Comparison of ENCODE assay signal across 8 cellular contexts in the genomic region with DNA sequence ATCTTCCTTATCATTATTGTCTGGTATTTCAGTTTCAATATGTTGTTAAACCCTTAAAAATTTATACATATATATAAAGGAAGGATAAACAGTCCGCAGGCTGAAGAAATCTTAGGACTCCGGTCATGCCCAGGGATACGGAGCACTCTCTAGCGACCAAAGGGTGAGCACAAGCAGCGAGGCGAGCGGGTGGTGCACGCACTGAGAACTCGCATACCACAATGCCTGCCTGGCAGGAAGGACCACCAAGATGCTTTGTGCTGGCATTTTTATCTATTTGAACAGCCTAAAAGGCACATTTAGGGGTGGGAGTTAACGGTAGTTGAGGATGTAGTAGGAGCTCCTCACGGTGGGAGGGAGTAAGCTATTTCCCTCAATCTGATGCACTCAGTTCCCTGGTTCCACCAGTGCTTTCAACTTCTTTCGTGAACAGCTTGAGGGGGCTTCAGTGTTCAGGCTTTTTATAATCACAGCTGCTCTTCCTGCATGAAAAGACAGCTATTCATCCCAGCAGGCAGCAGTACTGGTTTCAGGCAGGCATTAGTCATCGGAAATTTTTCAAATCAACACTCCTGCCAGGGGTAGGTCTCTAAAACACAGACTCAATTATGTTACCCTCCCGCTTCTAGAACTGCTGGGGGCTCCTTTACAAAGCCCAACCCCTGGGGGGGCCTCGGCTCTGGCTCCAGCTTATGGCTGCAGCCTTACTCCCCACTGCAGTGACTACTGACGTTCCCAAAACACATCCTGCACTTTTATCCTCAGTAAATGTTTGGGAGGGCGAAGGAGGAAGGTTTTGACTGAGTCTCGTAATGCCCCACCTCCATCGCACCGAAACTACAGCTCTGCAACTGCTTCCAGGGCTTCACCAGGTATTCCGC. TPM values are rescaled to one million over a fixed set of nuclear protein-coding genes. Genes with fewer than 3 reads are reported as not detected.
DNase-seq lines count a peak whose midpoint lies in the region; ATAC-seq and TF ChIP-seq lines count a peak whose summit lies in the region.

No MANE protein-coding gene starts in this region.

- H3K27me3 ChIP-seq in stomach = no peaks in the 10 kb centered on the region

- peak overlapping the region; percentile 95 to 99 (median 97) for H3K27ac Mint-ChIP-seq in brain

- intact Hi-C loops in stomach (cut with DNase I; ENCODE audit: low total_unique reads) = no loop called here

- no peaks in the 10 kb centered on the region for H3K9me3 ChIP-seq in stomach

- H3K36me3 ChIP-seq in stomach = peaks cover 6 to 31% (median 24%) of the 10 kb centered on the region in 4 donors

- ATAC-seq in GM18858 (IDR thresholded peaks at IDR 0.05; ENCODE audit: unreplicated experiment) (no peak), HG02870 (IDR thresholded peaks at IDR 0.05; ENCODE audit: unreplicated experiment) (no peak)

- DNase-seq in NCI-H2171 treated with DMSO at 0.1 percent for 48 hours (lab: John Stamatoyannopoulos, UW) (peak; percentile 13), NCI-H2171 (lab: John Stamatoyannopoulos, UW) (no peak), inferior parietal cortex (ENCODE audit: extremely low spot score) (peak; percentile 66), stomach (no peak), HuH-7 (ENCODE audit: low spot score) (no peak)

- peaks cover 0 to 3% (median 2%) of the 10 kb centered on the region in 5 experiments for H3K9me3 Mint-ChIP-seq in brain

- peaks cover 71% of the 10 kb centered on the region for H3K36me3 Mint-ChIP-seq in brain

- H3K4me1 ChIP-seq in stomach = peaks cover 89 to 97% (median 96%) of the 10 kb centered on the region in 4 donors

- H3K27me3 Mint-ChIP-seq in brain = no peaks in the 10 kb centered on the region

- H3K4me3 ChIP-seq in stomach = peak overlapping the region in 2 of 4 donors; percentile 4 to 23

- H3K4me1 Mint-ChIP-seq in brain = peaks cover 83% of the 10 kb centered on the region

- no peak for TF ChIP-seq POLR2A in stomach (IDR thresholded peaks at IDR 0.05)

- TF ChIP-seq EP300 in stomach (IDR thresholded peaks at IDR 0.05) = no peak

- H3K4me3 Mint-ChIP-seq in brain = peak overlapping the region; percentile 70 to 87 (median 80)

- 43 to 58% (median 52%) methylated on average over 21 of the region's 21 CpGs for WGBS in stomach, 5 donors

- peak overlapping the region; percentile 80 to 97 (median 94) for H3K27ac ChIP-seq in stomach

- TF ChIP-seq CTCF in brain (conservative IDR thresholded peaks at IDR 0.05) = no peak
- no peak for TF ChIP-seq CTCF in stomach (IDR thresholded peaks at IDR 0.05)

RNA-seq across cellular contexts. Expression of gene POLDIP3, which starts 6.0 kb away (rescaled TPM):
- 114 TPM for polyA plus RNA-seq in brain (ENCODE audit: insufficient read depth, low read depth, low replicate concordance)
- total RNA-seq in stomach = 10 to 100 TPM; 21.6 to 60.8 (median 39.1) TPM
- 10 to 100 TPM; 30.2 to 36.4 (median 33.3) TPM for polyA plus RNA-seq in stomach

RNA-seq across cellular contexts. Expression of gene ATP5MGL, which starts 31.7 kb away (rescaled TPM):
- polyA plus RNA-seq in brain (ENCODE audit: insufficient read depth, low read depth, low replicate concordance) = not detected
- total RNA-seq in stomach = under 1 TPM in 1 of 5 donors, not detected in 4; 0.73 TPM
- polyA plus RNA-seq in stomach = not detected

RNA-seq across cellular contexts. Expression of gene CYB5R3, which starts 40.5 kb away (rescaled TPM):
- polyA plus RNA-seq in brain (ENCODE audit: insufficient read depth, low read depth, low replicate concordance) = 278 TPM
- 100 to 1,000 TPM in 2 of 5 donors, 10 to 100 TPM in 3; 33.6 to 156 (median 44.6) TPM for total RNA-seq in stomach
- polyA plus RNA-seq in stomach = 100 to 1,000 TPM in 1 of 3 donors, 10 to 100 TPM in 2; 75.6 to 116 (median 88.5) TPM

RNA-seq across cellular contexts. Expression of gene SERHL2, which starts 55.0 kb away (rescaled TPM):
- polyA plus RNA-seq in brain (ENCODE audit: insufficient read depth, low read depth, low replicate concordance) (2.0 TPM), stomach (1 to 10 TPM; 2.1 to 4.3 (median 3.3) TPM)
- 1 to 10 TPM in 4 of 5 donors, not detected in 1; 1.7 to 5.5 (median 4.5) TPM for total RNA-seq in stomach

Comparison
In these comparisons a context has a peak if more than half of its experiments do, and no peak if none do; other contexts are left out.
1. DNase-seq: peak in NCI-H2171 treated with DMSO at 0.1 percent for 48 hours (single experiment) and inferior parietal cortex (single experiment); none in NCI-H2171 (single experiment), stomach (single experiment) and HuH-7 (single experiment).